Comparison of ENCODE assay signal across 10 cellular contexts in the genomic region with DNA sequence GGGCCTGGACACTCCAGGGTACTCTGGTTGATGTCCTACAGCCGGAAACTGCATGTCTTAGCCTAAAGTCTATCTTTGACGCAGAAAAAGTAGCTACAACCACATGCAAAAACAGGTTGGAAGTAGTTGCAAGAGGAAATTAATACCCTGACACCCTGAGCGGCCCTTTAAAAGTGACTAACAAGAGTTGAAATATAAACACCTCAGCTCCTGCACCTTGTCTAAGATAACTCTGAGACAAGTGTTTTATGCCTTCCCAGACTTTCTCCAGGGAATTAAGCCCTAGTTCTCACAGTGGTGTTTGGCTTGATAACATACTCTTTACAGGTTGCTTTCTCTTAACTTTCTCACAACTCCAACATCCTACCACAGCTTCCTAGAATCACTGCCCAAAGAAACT.
"Had no signal": no experiment of that assay in that cellular context is flagged by ENCODE, and none has a peak within 500 bp of the region (broad histone marks: within the 10 kb centered on the region; RNA-seq: fewer than 3 reads in every experiment).

No MANE protein-coding gene starts in this region.

- H3K4me1 ChIP-seq: HAP-1 had no signal

- H3K27ac Mint-ChIP-seq: GM23338, H9, HFFc6 had no signal

- H3K27ac ChIP-seq: GM23248 had no signal

- DNase-seq: GM23248, GOT3, H7, H9, HCEC 1CT, HFFc6 had no signal

- H3K4me3 Mint-ChIP-seq: GM23338, H9, HFFc6 had no signal

- H3K4me1 Mint-ChIP-seq: GM23338, H9 had no signal

- H3K4me2 ChIP-seq: GM23338 had no signal

- H3K9ac ChIP-seq: GM23248 had no signal

- H3K9me3 ChIP-seq: HAP-1 had no signal

- H3K4me3 ChIP-seq: GM23248, GM23338, HAP-1 had no signal

- H2AFZ ChIP-seq: GM23248, GM23338 had no signal

- H3K36me3 ChIP-seq: HAP-1 had no signal

- FAIRE-seq: H1, H54 had no signal
